In the genomic region with DNA sequence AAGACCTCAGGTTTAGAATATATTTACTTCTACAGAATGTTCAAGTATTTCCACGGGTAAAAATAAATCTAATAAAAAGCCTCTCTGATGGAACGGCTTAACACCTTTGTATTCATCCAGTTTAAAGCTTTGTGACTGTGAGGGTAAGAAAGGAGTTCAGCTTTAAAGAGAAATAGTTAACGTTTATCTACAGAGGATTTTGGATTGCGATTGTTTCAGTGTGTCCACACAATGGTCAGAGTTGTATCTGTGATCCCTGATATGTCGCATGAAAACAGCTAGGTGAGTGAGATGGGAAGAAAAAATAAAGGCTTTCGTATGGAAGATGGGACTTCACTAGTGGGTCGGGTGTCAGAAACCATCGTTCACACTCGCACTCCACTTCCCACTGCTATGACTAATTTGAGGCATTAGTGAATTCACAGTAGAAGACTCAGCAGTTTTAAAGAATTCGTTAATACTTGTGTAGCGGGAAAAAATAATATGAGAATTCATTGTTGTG, we compare ENCODE assay signal across 8 cellular contexts. TPM values are rescaled to one million over a fixed set of nuclear protein-coding genes. Genes with fewer than 3 reads are reported as not detected.
DNase-seq lines count a peak whose midpoint lies in the region; ATAC-seq and TF ChIP-seq lines count a peak whose summit lies in the region.

No MANE protein-coding gene starts in this region.

- no peaks in the 10 kb centered on the region for H3K27me3 Mint-ChIP-seq in CD4-positive, alpha-beta T cell
- H3K27me3 Mint-ChIP-seq in IgD-negative memory B cell: peaks cover 10% of the 10 kb centered on the region

- H3K4me1 Mint-ChIP-seq in CD4-positive, alpha-beta T cell (ENCODE audit: low read depth): peaks cover 27% of the 10 kb centered on the region
- H3K4me1 Mint-ChIP-seq in IgD-negative memory B cell: peaks cover 10 to 27% (median 13%) of the 10 kb centered on the region in 3 donors

- TF ChIP-seq CTCF in CD4-positive, alpha-beta T cell (IDR thresholded peaks at IDR 0.05): no peak
- TF ChIP-seq CTCF in adrenal gland (IDR thresholded peaks at IDR 0.05) (no peak), kidney epithelial cell (IDR thresholded peaks at IDR 0.05; ENCODE audit: insufficient read depth, low read length, poor library complexity, severe bottlenecking) (no peak)

- no peak for ATAC-seq in CD4-positive, alpha-beta T cell (ENCODE audit: poor library complexity)

- POLR2A ChIA-PET in CD4-positive, alpha-beta T cell (lab: Charles Lee): interaction anchor here (1.0 to 3.6 kb wide), 2 partner anchors 69 to 217 kb away, joined by 3 to 83 read pairs; partner anchors contain the start of gene PRDM10

- DNase-seq in CD4-positive, alpha-beta T cell: no peak
- DNase-seq in adrenal gland: peak in 1 of 7 donors; percentile 11
- no peak for DNase-seq in kidney epithelial cell (ENCODE audit: low read depth)
- no peak for DNase-seq in UCSD-AML1 (lab: John Stamatoyannopoulos, UW; ENCODE audit: unreplicated experiment)
- DNase-seq in COR-L47 (lab: John Stamatoyannopoulos, UW): no peak
- DNase-seq in NCI-H1048 (lab: John Stamatoyannopoulos, UW): no peak

- no peaks in the 10 kb centered on the region for H3K9me3 Mint-ChIP-seq in CD4-positive, alpha-beta T cell
- H3K9me3 Mint-ChIP-seq in IgD-negative memory B cell: no peaks in the 10 kb centered on the region

- H3K9me3 ChIP-seq in CD4-positive, alpha-beta T cell (ENCODE audit: control insufficient read depth, low read length): no peaks in the 10 kb centered on the region
- H3K9me3 ChIP-seq in adrenal gland (replicated peaks in 1 of 3): no peaks in the 10 kb centered on the region
- no peaks in the 10 kb centered on the region for H3K9me3 ChIP-seq in subcutaneous abdominal adipose tissue (ENCODE audit: control insufficient read depth in 5 of 5, low read length in 5 of 5)

- H3K36me3 Mint-ChIP-seq in CD4-positive, alpha-beta T cell (ENCODE audit: low read depth): peaks cover 18% of the 10 kb centered on the region
- no peaks in the 10 kb centered on the region for H3K36me3 Mint-ChIP-seq in IgD-negative memory B cell

- no peaks in the 10 kb centered on the region for H3K36me3 ChIP-seq in adrenal gland (replicated peaks in 1 of 2)
- no peaks in the 10 kb centered on the region for H3K36me3 ChIP-seq in kidney epithelial cell (ENCODE audit: control insufficient read depth, insufficient read depth, low read length)
- no peaks in the 10 kb centered on the region for H3K36me3 ChIP-seq in subcutaneous abdominal adipose tissue (ENCODE audit: control insufficient read depth in 5 of 5, insufficient read depth in 5 of 5, low read length in 5 of 5)

- H3K9ac ChIP-seq in subcutaneous abdominal adipose tissue (ENCODE audit: low read length in 5 of 5): peak overlapping the region in 3 of 5 donors; percentile 5 to 64 (median 63)

- peak overlapping the region; percentile 66 for H3K27ac Mint-ChIP-seq in CD4-positive, alpha-beta T cell
- H3K27ac Mint-ChIP-seq in IgD-negative memory B cell: peak overlapping the region in 2 of 3 donors; percentile 40 to 60

- H3K4me3 Mint-ChIP-seq in CD4-positive, alpha-beta T cell: peak overlapping the region; percentile 89
- peak overlapping the region; percentile 81 to 96 (median 89) for H3K4me3 Mint-ChIP-seq in IgD-negative memory B cell

- TF ChIP-seq POLR2A in adrenal gland (IDR thresholded peaks at IDR 0.05): no peak

- 22 to 37% (median 27%) methylated on average over 11 of the region's 11 CpGs for WGBS in adrenal gland, 4 donors

- no peaks in the 10 kb centered on the region for H3K27me3 ChIP-seq in CD4-positive, alpha-beta T cell (ENCODE audit: control insufficient read depth, insufficient read depth, low read length)
- H3K27me3 ChIP-seq in adrenal gland: no peaks in the 10 kb centered on the region
- no peaks in the 10 kb centered on the region for H3K27me3 ChIP-seq in kidney epithelial cell (ENCODE audit: control insufficient read depth, insufficient read depth, low read length)
- no peaks in the 10 kb centered on the region for H3K27me3 ChIP-seq in subcutaneous abdominal adipose tissue (ENCODE audit: control insufficient read depth in 5 of 5, insufficient read depth in 4 of 5, low read length in 5 of 5)

- intact Hi-C loops in CD4-positive, alpha-beta T cell (cut with DNase I, micrococcal nuclease): loop anchor here in 1 of 2 experiments (10.0 kb wide), 1 partner anchor 844 kb away; the partner anchor contains the start of gene SNX19
- intact Hi-C loops in adrenal gland (cut with DNase I): loop anchor here (10.0 kb wide), 1 partner anchor 54 kb away; no protein-coding TSS in a partner anchor

- CTCF ChIA-PET in CD4-positive, alpha-beta T cell (lab: Charles Lee): interaction anchor here (0.7 to 1.4 kb wide), 5 partner anchors 61 to 173 kb away, joined by 3 to 5 read pairs (median 3); partner anchors contain the start of gene PRDM10

- H3K4me1 ChIP-seq in adrenal gland (replicated peaks in 1 of 2): peaks cover 7 to 16% of the 10 kb centered on the region in 2 donors
- H3K4me1 ChIP-seq in subcutaneous abdominal adipose tissue (ENCODE audit: control insufficient read depth in 5 of 5, insufficient read depth in 5 of 5, low read length in 5 of 5): peaks cover 2 to 29% (median 23%) of the 10 kb centered on the region in 5 donors

- H3K27ac ChIP-seq in CD4-positive, alpha-beta T cell (ENCODE audit: low read depth, low read length): no peak overlapping the region
- H3K27ac ChIP-seq in adrenal gland: peak overlapping the region in 3 of 5 donors; percentile 95 to 96 (median 96)
- peak overlapping the region; percentile 63 for H3K27ac ChIP-seq in subcutaneous abdominal adipose tissue (ENCODE audit: low read depth, low read length)

- peak overlapping the region in 2 of 4 donors; percentile 77 to 98 for H3K4me3 ChIP-seq in adrenal gland
- peak overlapping the region; percentile 97 for H3K4me3 ChIP-seq in kidney epithelial cell (ENCODE audit: low read depth, low read length)
- H3K4me3 ChIP-seq in subcutaneous abdominal adipose tissue (ENCODE audit: low read depth in 1 of 5, low read length in 5 of 5): peak overlapping the region; percentile 55 to 88 (median 83)

RNA-seq across cellular contexts. Expression of gene APLP2, which starts 1.6 kb away (rescaled TPM):
- 10 to 100 TPM; 28.8 to 29.5 TPM for total RNA-seq in CD4-positive, alpha-beta T cell
- 36.3 TPM for polyA plus RNA-seq in IgD-negative memory B cell
- 100 to 1,000 TPM; 217 to 374 (median 307) TPM for total RNA-seq in adrenal gland
- 100 to 1,000 TPM in 1 of 3 donors, 10 to 100 TPM in 2; 85.0 to 237 (median 95.6) TPM for polyA plus RNA-seq in adrenal gland
- total RNA-seq in kidney epithelial cell: 501 and 586 TPM in 2 replicates

Comparison
In these comparisons a context has a peak if more than half of its experiments do, and no peak if none do; other contexts are left out.
1. RNA of gene APLP2, which starts 1.6 kb away (total RNA-seq): 501 to 586 TPM in kidney epithelial cell and 217 to 374 TPM in adrenal gland; 28.8 to 29.5 TPM in CD4-positive, alpha-beta T cell; every median in the first group is over 4 times any median in the second.